ENCODE assay signal across 14 cellular contexts in the genomic region with DNA sequence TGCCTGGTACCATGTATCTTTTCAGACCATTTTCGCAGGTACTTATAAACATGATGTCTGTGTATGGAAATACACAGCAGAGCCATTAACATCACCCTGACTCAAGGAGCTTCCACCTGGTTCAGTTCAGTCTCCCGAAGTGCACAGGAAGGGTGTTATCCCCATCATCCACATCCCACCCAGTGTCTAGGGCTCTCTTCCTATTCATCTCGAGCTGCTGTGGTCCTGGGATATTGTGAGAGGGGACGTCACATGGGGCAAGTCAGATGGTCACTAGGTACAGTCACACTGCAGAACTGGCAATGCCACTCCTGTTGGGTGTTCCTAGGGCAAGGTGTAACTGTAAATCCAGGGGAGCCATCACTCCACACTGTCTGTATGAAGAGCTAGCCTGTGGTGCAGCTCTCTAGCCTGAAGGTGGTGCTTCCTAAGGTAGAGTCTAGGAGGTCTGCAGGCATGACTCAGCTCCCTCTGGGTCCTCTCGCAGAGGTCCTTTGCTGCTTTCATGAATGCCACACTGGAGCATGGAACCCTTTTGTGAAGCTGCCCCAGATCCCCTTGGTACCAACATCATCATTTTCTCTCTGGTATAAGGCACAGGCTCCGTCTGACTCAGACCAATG. TPM values are rescaled to one million over a fixed set of nuclear protein-coding genes. Genes with fewer than 3 reads are reported as not detected.
DNase-seq lines count a peak whose midpoint lies in the region; ATAC-seq, FAIRE-seq and TF ChIP-seq lines count a peak whose summit lies in the region.
"Had no signal": no experiment of that assay in that cellular context is flagged by ENCODE, and none has a peak within 500 bp of the region (broad histone marks: within the 10 kb centered on the region; RNA-seq: fewer than 3 reads in every experiment).

No MANE protein-coding gene starts in this region.

- H3K4me1 ChIP-seq in H1 (replicated peaks in 1 of 4; ENCODE audit: control insufficient read depth in 3 of 4, insufficient read depth in 4 of 4, low read length in 3 of 4) (peaks cover 2 to 20% (median 6%) of the 10 kb centered on the region in 4 experiments; a peak in 5 of 7 replicates), spleen (no peaks in the 10 kb centered on the region)
- H3K4me1 ChIP-seq: testis had no signal

- no peaks in the 10 kb centered on the region for H4K20me1 ChIP-seq in H1 (replicated peaks in 1 of 2; ENCODE audit: control insufficient read depth in 1 of 2, insufficient read depth in 2 of 2, low read length in 2 of 2)

- H3K9me3 ChIP-seq in H1 (ENCODE audit: insufficient read depth in 2 of 2, low read depth in 1 of 2, low read length in 1 of 2) (peaks cover 0 to 12% of the 10 kb centered on the region in 2 experiments; a peak in 2 of 4 replicates), spleen (peaks cover 0 to 13% (median 11%) of the 10 kb centered on the region in 8 donors)
- H3K9me3 ChIP-seq: testis had no signal

- H3K27ac Mint-ChIP-seq in activated naive CD8-positive, alpha-beta T cell treated with anti-CD3 and anti-CD28 coated beads, Interleukin-2, amount 50 U/mL, for 24 hours = no peak overlapping the region
- H3K27ac Mint-ChIP-seq: CD4-positive, alpha-beta T cell had no signal

- peaks cover 3% of the 10 kb centered on the region for H3K9me3 Mint-ChIP-seq in activated naive CD8-positive, alpha-beta T cell treated with anti-CD3 and anti-CD28 coated beads, Interleukin-2, amount 50 U/mL, for 24 hours

- peak; percentile 25 to 50; a peak in 3 of 4 replicates for TF ChIP-seq RAD21 in H1 (IDR thresholded peaks at IDR 0.05 in 1 of 2, conservative IDR thresholded peaks at IDR 0.05 in 1 of 2; ENCODE audit: low read depth in 2 of 2, low read length in 2 of 2)

- H2BK5ac ChIP-seq in H1 (ENCODE audit: low read depth, low read length) = 0 out of 2 replicates have a peak overlapping the region, but pooled peaks have one; percentile 8

- H3K23me2 ChIP-seq in H1 (ENCODE audit: low read depth, low read length) = peaks cover 2% of the 10 kb centered on the region; the same call in 1 of the 2 replicates

- TF ChIP-seq EP300 in H1 (IDR thresholded peaks at IDR 0.05; ENCODE audit: borderline replicate concordance in 1 of 2, low read depth in 2 of 2, low read length in 2 of 2) = no peak

- TF ChIP-seq POLR2A in GM12891 (IDR thresholded peaks at IDR 0.05; ENCODE audit: low read depth, low read length) = no peak
- TF ChIP-seq POLR2A in H1 (IDR thresholded peaks at IDR 0.05; ENCODE audit: control extremely low read depth in 1 of 2, low read depth in 2 of 2, low read length in 2 of 2) = no peak
- TF ChIP-seq POLR2A in spleen (IDR thresholded peaks at IDR 0.05) = no peak

- no peak overlapping the region for H3K56ac ChIP-seq in H1 (replicated peaks; ENCODE audit: insufficient read length, low read depth, low read length)

- no peak overlapping the region for H3K4me2 ChIP-seq in H1 (ENCODE audit: insufficient read depth in 1 of 2, low read depth in 2 of 2, low read length in 2 of 2)

- no peak overlapping the region for H2BK15ac ChIP-seq in H1 (ENCODE audit: low read length)

- no peak overlapping the region for H3K18ac ChIP-seq in H1 (ENCODE audit: extremely low read depth, low read length)

- FAIRE-seq in GM12891 (lab: Jason Lieb, UNC) = peak; percentile 59
- peak; percentile 63 for FAIRE-seq in H1 (lab: Jason Lieb, UNC)

- H2AK5ac ChIP-seq in H1 (ENCODE audit: low read depth, low read length) = no peak overlapping the region; the same call in 1 of the 2 replicates

- peak overlapping the region; percentile 7; the same call in 1 of the 2 replicates for H2BK12ac ChIP-seq in H1 (ENCODE audit: low read depth, low read length)

- no peak overlapping the region for H3K14ac ChIP-seq in H1 (ENCODE audit: insufficient read length)

- whole genome bisulfite sequencing in H1 (ENCODE audit: extremely low coverage in 1 of 2, insufficient coverage in 1 of 2, insufficient read length in 1 of 2, insufficient replicate concordance in 2 of 2, low coverage in 1 of 2, low lambda C conversion rate in 2 of 2, missing lambda C conversion rate in 1 of 2), 2 experiments = 85% methylated on average over 6 of the region's 6 CpGs; no CpG with 5 or more reads in 1 of the 2 experiments
- WGBS in spleen, 5 donors = 71 to 84% (median 75%) methylated on average over 6 of the region's 6 CpGs

- H3K9ac ChIP-seq in H1 (replicated peaks in 1 of 4; ENCODE audit: extremely low read depth in 1 of 4, low read depth in 3 of 4, low read length in 3 of 4) = no peak overlapping the region

- no peak overlapping the region for H2AFZ ChIP-seq in H1 (ENCODE audit: low read length)

- ATAC-seq in activated naive CD8-positive, alpha-beta T cell treated with anti-CD3 and anti-CD28 coated beads, Interleukin-2, amount 50 U/mL, for 24 hours = no peak

- no peaks in the 10 kb centered on the region for H3K4me1 Mint-ChIP-seq in activated naive CD8-positive, alpha-beta T cell treated with anti-CD3 and anti-CD28 coated beads, Interleukin-2, amount 50 U/mL, for 24 hours

- no peak overlapping the region for H3K23ac ChIP-seq in H1 (ENCODE audit: insufficient read length)

- H3K36me3 ChIP-seq in H1 (ENCODE audit: control insufficient read depth in 2 of 4, insufficient read depth in 4 of 4, low read length in 3 of 4) (no peaks in the 10 kb centered on the region), spleen (no peaks in the 10 kb centered on the region)

- H3K27ac ChIP-seq in H1 (ENCODE audit: low read depth, low read length) (no peak overlapping the region), spleen (no peak overlapping the region)
- H3K27ac ChIP-seq: testis had no signal

- no peak overlapping the region for H3K4me3 ChIP-seq in H1 (ENCODE audit: extremely low read depth in 1 of 4, insufficient read depth in 2 of 4, low read depth in 3 of 4, low read length in 4 of 4)
- H3K4me3 ChIP-seq in spleen = no peak overlapping the region
- H3K4me3 ChIP-seq: testis had no signal

- no peaks in the 10 kb centered on the region for H3K79me2 ChIP-seq in H1 (ENCODE audit: control insufficient read depth in 1 of 2, insufficient read depth in 2 of 2, low read length in 2 of 2)

- H3K27me3 Mint-ChIP-seq in activated naive CD8-positive, alpha-beta T cell treated with anti-CD3 and anti-CD28 coated beads, Interleukin-2, amount 50 U/mL, for 24 hours = peaks cover 34% of the 10 kb centered on the region

- no peak overlapping the region for H4K5ac ChIP-seq in H1 (ENCODE audit: insufficient read length, low read depth, low read length)

- peaks cover 0 to 3% (median 3%) of the 10 kb centered on the region in 4 experiments; a peak in 1 of 7 replicates for H3K27me3 ChIP-seq in H1 (replicated peaks in 1 of 4; ENCODE audit: control insufficient read depth in 3 of 4, extremely low read depth in 1 of 4, insufficient read depth in 3 of 4, low read length in 3 of 4)
- peaks cover 0 to 26% (median 0%) of the 10 kb centered on the region in 7 donors for H3K27me3 ChIP-seq in spleen (replicated peaks in 1 of 7)
- H3K27me3 ChIP-seq: testis had no signal

- TF ChIP-seq CTCF in H1 (IDR thresholded peaks at IDR 0.05; ENCODE audit: control extremely low read depth in 1 of 3, insufficient read depth in 1 of 3, low read depth in 1 of 3, low read length in 3 of 3) (peak in 2 of 3 experiments; percentile 36 to 57; a peak in 3 of 4 replicates), spleen (IDR thresholded peaks at IDR 0.05 in 8 of 11, conservative IDR thresholded peaks at IDR 0.05 in 3 of 11) (no peak)

- no peak overlapping the region for H3K4me3 Mint-ChIP-seq in activated naive CD8-positive, alpha-beta T cell treated with anti-CD3 and anti-CD28 coated beads, Interleukin-2, amount 50 U/mL, for 24 hours
- H3K4me3 Mint-ChIP-seq: CD4-positive, alpha-beta T cell had no signal

- intact Hi-C loops in spleen (cut with DNase I; ENCODE audit: low total_unique reads) = no loop called here

- H3K36me3 Mint-ChIP-seq in activated naive CD8-positive, alpha-beta T cell treated with anti-CD3 and anti-CD28 coated beads, Interleukin-2, amount 50 U/mL, for 24 hours (ENCODE audit: low read depth) = no peaks in the 10 kb centered on the region

- H3K79me1 ChIP-seq in H1 (ENCODE audit: low read depth, low read length) = no peaks in the 10 kb centered on the region

- CTCF ChIA-PET in H1 (lab: Charles Lee; ENCODE audit: partially characterized antibody) = interaction anchor here (0.6 to 4.1 kb wide), 28 partner anchors 8 to 247 kb away, joined by 3 to 24 read pairs (median 4); a partner anchor contains a TSS

- no peak overlapping the region for H3K4ac ChIP-seq in H1 (replicated peaks; ENCODE audit: insufficient read length, low read depth, low read length)

- H4K8ac ChIP-seq in H1 (ENCODE audit: extremely low read depth, insufficient read depth, low read length) = no peak overlapping the region

- peak overlapping the region; percentile 4; the same call in 1 of the 2 replicates for H2BK20ac ChIP-seq in H1 (ENCODE audit: low read length)

- H2BK120ac ChIP-seq in H1 (replicated peaks; ENCODE audit: low read depth, low read length) = no peak overlapping the region

- POLR2A ChIA-PET in H1 (lab: Charles Lee; ENCODE audit: partially characterized antibody) = interaction anchor here (0.7 to 1.2 kb wide), 4 partner anchors 11 to 78 kb away, joined by 3 to 5 read pairs (median 4); no protein-coding TSS in a partner anchor

- H4K91ac ChIP-seq in H1 (replicated peaks; ENCODE audit: insufficient read length, low read length) = no peak overlapping the region

- DNase-seq in DMS53 treated with DMSO at 0.1 percent for 48 hours (lab: John Stamatoyannopoulos, UW; ENCODE audit: unreplicated experiment) (peak; percentile 13), GM12891 (ENCODE audit: insufficient read length, low spot score) (no peak), NCI-H69 (lab: John Stamatoyannopoulos, UW) (peak; percentile 39), H1 (ENCODE audit: low read depth in 1 of 2, low spot score in 2 of 2) (no peak), NCI-H2196 treated with DMSO at 0.1 percent for 48 hours (lab: John Stamatoyannopoulos, UW; ENCODE audit: unreplicated experiment) (no peak), spleen (no peak)
- DNase-seq in activated naive CD8-positive, alpha-beta T cell treated with anti-CD3 and anti-CD28 coated beads, Interleukin-2, amount 50 U/mL, for 24 hours = no peak
- DNase-seq: activated T-cell treated with anti-CD3 and anti-CD28 coated beads, Interleukin-2, amount 50 U/mL, for 48 hours; amniotic stem cell; CD4-positive, alpha-beta T cell; cortex of kidney; mesenchymal stem cell; NCI-H748 treated with DMSO at 0.1 percent for 48 hours; testis had no signal

RNA-seq across cellular contexts. Expression of a gene that starts 13.9 kb away (rescaled TPM):
- polyA plus RNA-seq in GM12891 (2012; ENCODE audit: low read depth, missing spikeins) = 0.44 TPM
- 0.23 and 0.58 TPM in 2 replicates for total RNA-seq in H1 (2021; fragmentation: NEBNext Ultra II Directional; extraction: Animal tissue kit (Norgen Biotek cat#: 25700))
- polyA plus RNA-seq in H1 (2011; rRNA removed) (0.30 and 0.47 TPM in 2 replicates), spleen (1 to 10 TPM in 1 of 3 donors, under 1 TPM in 2; 0.20 to 1.3 (median 0.27) TPM)
- 0.26 TPM for polyA plus RNA-seq in H1 (2011; cell fraction: cytosol; rRNA removed)
- polyA plus RNA-seq in H1 (2011; cell fraction: nucleus; rRNA removed) = 0.31 TPM
- polyA plus RNA-seq in H1 (2012, experiment 1 of 2) = 0.36 to 1.2 TPM (median 0.37 TPM) in 4 replicates
- polyA plus RNA-seq in H1 (2012, experiment 2 of 2) = 0.18 TPM
- 1.2 TPM for polyA plus RNA-seq in H1 (2013, experiment 1 of 2)
- polyA plus RNA-seq in H1 (2013, experiment 2 of 2) = 0.81 TPM
- polyA minus RNA-seq in H1 (2011; rRNA and poly(A)+ RNA removed) = 0.19 and 0.29 TPM in 2 replicates
- not detected for polyA minus RNA-seq in H1 (2011; cell fraction: cytosol; rRNA and poly(A)+ RNA removed)
- 0.50 TPM for polyA minus RNA-seq in H1 (2011; cell fraction: nucleus; rRNA and poly(A)+ RNA removed)
- total RNA-seq in spleen = 1 to 10 TPM in 5 of 7 donors, under 1 TPM in 2; 0.51 to 3.0 (median 1.7) TPM
- total RNA-seq: CD4-positive, alpha-beta T cell had no signal

RNA-seq across cellular contexts. Expression of a gene that starts 29.2 kb away (rescaled TPM):
- polyA plus RNA-seq in GM12891 (2012; ENCODE audit: low read depth, missing spikeins) = 0.99 TPM
- 0.35 TPM in 1 of 2 replicates, not detected in the other for total RNA-seq in H1 (2021; fragmentation: NEBNext Ultra II Directional; extraction: Animal tissue kit (Norgen Biotek cat#: 25700))
- polyA plus RNA-seq in H1 (2011; rRNA removed) (0.29 and 0.82 TPM in 2 replicates), spleen (10 to 100 TPM; 14.4 to 24.2 (median 21.4) TPM)
- 0.27 TPM for polyA plus RNA-seq in H1 (2011; cell fraction: cytosol; rRNA removed)
- 1.0 TPM for polyA plus RNA-seq in H1 (2011; cell fraction: nucleus; rRNA removed)
- 0.21 to 0.28 TPM (median 0.27 TPM) in 4 replicates for polyA plus RNA-seq in H1 (2012, experiment 1 of 2)
- 0.35 TPM for polyA plus RNA-seq in H1 (2012, experiment 2 of 2)
- polyA plus RNA-seq in H1 (2013, experiment 1 of 2) = 1.0 TPM
- 0.98 TPM for polyA plus RNA-seq in H1 (2013, experiment 2 of 2)
- 0.13 and 0.78 TPM in 2 replicates for polyA minus RNA-seq in H1 (2011; rRNA and poly(A)+ RNA removed)
- not detected for polyA minus RNA-seq in H1 (2011; cell fraction: cytosol; rRNA and poly(A)+ RNA removed)
- polyA minus RNA-seq in H1 (2011; cell fraction: nucleus; rRNA and poly(A)+ RNA removed) = 0.90 TPM
- 10 to 100 TPM; 13.4 to 69.4 (median 34.2) TPM for total RNA-seq in spleen
- total RNA-seq: CD4-positive, alpha-beta T cell had no signal

RNA-seq across cellular contexts. Expression of a gene that starts 58.3 kb away (rescaled TPM):
- polyA plus RNA-seq in GM12891 (2012; ENCODE audit: low read depth, missing spikeins) = 2.9 TPM
- total RNA-seq in H1 (2021; fragmentation: NEBNext Ultra II Directional; extraction: Animal tissue kit (Norgen Biotek cat#: 25700)) = 7.6 and 9.3 TPM in 2 replicates
- polyA plus RNA-seq in H1 (2011; rRNA removed) (14.5 and 21.0 TPM in 2 replicates), spleen (1 to 10 TPM in 1 of 3 donors, under 1 TPM in 2; 0.68 to 1.2 (median 0.96) TPM)
- 11.5 TPM for polyA plus RNA-seq in H1 (2011; cell fraction: cytosol; rRNA removed)
- 54.5 TPM for polyA plus RNA-seq in H1 (2011; cell fraction: nucleus; rRNA removed)
- polyA plus RNA-seq in H1 (2012, experiment 1 of 2) = 9.8 to 16.3 TPM (median 13.8 TPM) in 4 replicates
- polyA plus RNA-seq in H1 (2012, experiment 2 of 2) = 11.1 TPM
- polyA plus RNA-seq in H1 (2013, experiment 1 of 2) = 15.0 TPM
- 14.0 TPM for polyA plus RNA-seq in H1 (2013, experiment 2 of 2)
- 13.8 and 14.4 TPM in 2 replicates for polyA minus RNA-seq in H1 (2011; rRNA and poly(A)+ RNA removed)
- polyA minus RNA-seq in H1 (2011; cell fraction: cytosol; rRNA and poly(A)+ RNA removed) = 7.7 TPM
- polyA minus RNA-seq in H1 (2011; cell fraction: nucleus; rRNA and poly(A)+ RNA removed) = 39.6 TPM
- 1 to 10 TPM in 2 of 7 donors, under 1 TPM in 2, not detected in 3; 0.47 to 1.8 (median 0.94) TPM for total RNA-seq in spleen
- total RNA-seq: CD4-positive, alpha-beta T cell had no signal

Comparison
In these comparisons a context has a peak if more than half of its experiments do, and no peak if none do; other contexts are left out.
1. DNase-seq: peak in DMS53 treated with DMSO at 0.1 percent for 48 hours (single experiment) and NCI-H69 (single experiment); none in GM12891 (single experiment), H1 (0 of 2), NCI-H2196 treated with DMSO at 0.1 percent for 48 hours (single experiment), spleen (single experiment) and activated naive CD8-positive, alpha-beta T cell treated with anti-CD3 and anti-CD28 coated beads, Interleukin-2, amount 50 U/mL, for 24 hours (single experiment).
2. CTCF ChIP-seq: peak in H1 (2 of 3); none in spleen (0 of 11).
3. RNA of a gene that starts 29.2 kb away (total RNA-seq): 13.4 to 69.4 TPM in spleen; 0.35 TPM in H1; every median in the first group is over 10 times any median in the second.